ENCODE assay signal across 2 cellular contexts in genomic region chr9:78221841-78222240, GRCh38.
TF ChIP-seq lines count a peak whose summit lies in the region.

No MANE protein-coding gene starts in this region.

TF ChIP-seq in K562, 482 proteins besides CTCF, POLR2A, EP300 and RAD21:
- TF ChIP-seq ZNF431 (CRISPR knock-in tag; IDR thresholded peaks at IDR 0.05): peak; percentile 93

TF ChIP-seq in HepG2, 621 proteins besides CTCF, POLR2A, EP300 and RAD21:
- TF ChIP-seq ZNF431 (CRISPR knock-in tag; IDR thresholded peaks at IDR 0.05; ENCODE audit: borderline replicate concordance, low read depth): peak; percentile 94; the same call in 1 of the 2 replicates
